Comparison of ENCODE assay signal across 8 cellular contexts in genomic region chr6:108592371-108593337, GRCh38. TPM values are rescaled to one million over a fixed set of nuclear protein-coding genes. Genes with fewer than 3 reads are reported as not detected.
A peak's percentile ranks its signal among the peaks of the same experiment; 100 is the strongest.
DNase-seq lines count a peak whose midpoint lies in the region; ATAC-seq and TF ChIP-seq lines count a peak whose summit lies in the region.

No MANE protein-coding gene starts in this region.

- H3K4me3 Mint-ChIP-seq in activated CD4-positive, alpha-beta T cell treated with anti-CD3 and anti-CD28 coated beads, Interleukin-2, amount 10 ng/mL, durations not matched to agents 7 days and 5 days, result no peak overlapping the region
- H3K4me3 Mint-ChIP-seq in endothelial cell (ENCODE audit: unreplicated experiment), result no peak overlapping the region

- no peak overlapping the region for H3K27ac Mint-ChIP-seq in activated CD4-positive, alpha-beta T cell treated with anti-CD3 and anti-CD28 coated beads, Interleukin-2, amount 10 ng/mL, durations not matched to agents 7 days and 5 days
- H3K27ac Mint-ChIP-seq in endothelial cell (ENCODE audit: unreplicated experiment), result no peak overlapping the region

- no peak overlapping the region for H3K9ac ChIP-seq in rectal smooth muscle tissue (ENCODE audit: low read length)

- peak; percentile 76 for ATAC-seq in GM21390 (IDR thresholded peaks at IDR 0.05; ENCODE audit: unreplicated experiment)

- no peaks in the 10 kb centered on the region for H3K9me3 ChIP-seq in esophagus squamous epithelium

- H3K4me1 Mint-ChIP-seq in activated CD4-positive, alpha-beta T cell treated with anti-CD3 and anti-CD28 coated beads, Interleukin-2, amount 10 ng/mL, durations not matched to agents 7 days and 5 days, result peaks cover 30% of the 10 kb centered on the region
- peaks cover 63% of the 10 kb centered on the region for H3K4me1 Mint-ChIP-seq in endothelial cell (ENCODE audit: unreplicated experiment)

- no peaks in the 10 kb centered on the region for H3K27me3 ChIP-seq in esophagus squamous epithelium
- H3K27me3 ChIP-seq in rectal smooth muscle tissue (ENCODE audit: control insufficient read depth, insufficient read depth, low read length), result no peaks in the 10 kb centered on the region

- H3K27ac ChIP-seq in esophagus squamous epithelium (peak overlapping the region; percentile 73 to 92 (median 92)), rectal smooth muscle tissue (ENCODE audit: low read depth, low read length) (peak overlapping the region; percentile 97)

- in situ Hi-C loops in KBM-7 (cut with MboI; ENCODE audit: low pct_unique_long_range_greater_than_20kb, low sequenced_read_pairs), result no loop called here

- peak overlapping the region in 1 of 4 donors; percentile 42 for H3K4me3 ChIP-seq in esophagus squamous epithelium
- H3K4me3 ChIP-seq in rectal smooth muscle tissue (ENCODE audit: low read length), result no peak overlapping the region

- WGBS in esophagus squamous epithelium, 2 donors, result 31 to 47% methylated on average over 10 of the region's 10 CpGs

- peaks cover 4% of the 10 kb centered on the region for H3K36me3 Mint-ChIP-seq in activated CD4-positive, alpha-beta T cell treated with anti-CD3 and anti-CD28 coated beads, Interleukin-2, amount 10 ng/mL, durations not matched to agents 7 days and 5 days (ENCODE audit: low read depth)
- H3K36me3 Mint-ChIP-seq in endothelial cell (ENCODE audit: low read depth, unreplicated experiment), result no peaks in the 10 kb centered on the region

- H3K9me3 Mint-ChIP-seq in activated CD4-positive, alpha-beta T cell treated with anti-CD3 and anti-CD28 coated beads, Interleukin-2, amount 10 ng/mL, durations not matched to agents 7 days and 5 days, result no peaks in the 10 kb centered on the region
- no peaks in the 10 kb centered on the region for H3K9me3 Mint-ChIP-seq in endothelial cell (ENCODE audit: unreplicated experiment)

- peaks cover 73 to 100% (median 95%) of the 10 kb centered on the region in 3 donors for H3K4me1 ChIP-seq in esophagus squamous epithelium
- peaks cover 81% of the 10 kb centered on the region for H3K4me1 ChIP-seq in rectal smooth muscle tissue (ENCODE audit: control insufficient read depth, insufficient read depth, low read length)

- no peak for TF ChIP-seq CTCF in esophagus squamous epithelium (IDR thresholded peaks at IDR 0.05)
- TF ChIP-seq CTCF in endothelial cell (IDR thresholded peaks at IDR 0.05; ENCODE audit: unreplicated experiment), result no peak

- no peaks in the 10 kb centered on the region for H3K27me3 Mint-ChIP-seq in activated CD4-positive, alpha-beta T cell treated with anti-CD3 and anti-CD28 coated beads, Interleukin-2, amount 10 ng/mL, durations not matched to agents 7 days and 5 days
- H3K27me3 Mint-ChIP-seq in endothelial cell (ENCODE audit: unreplicated experiment), result peaks cover 1% of the 10 kb centered on the region

- TF ChIP-seq POLR2A in esophagus squamous epithelium (IDR thresholded peaks at IDR 0.05), result no peak

- CTCF ChIA-PET in activated CD4-positive, alpha-beta T cell treated with anti-CD3 and anti-CD28 coated beads, Interleukin-2, amount 10 ng/mL, durations not matched to agents 7 days and 5 days (lab: Charles Lee), result interaction anchor here (0.6 to 1.1 kb wide), 5 partner anchors 19 to 785 kb away, joined by 3 to 7 read pairs (median 3); no protein-coding TSS in a partner anchor

- POLR2A ChIA-PET in activated CD4-positive, alpha-beta T cell treated with anti-CD3 and anti-CD28 coated beads, Interleukin-2, amount 10 ng/mL, durations not matched to agents 7 days and 5 days (lab: Charles Lee), result no interaction called here

- intact Hi-C loops in esophagus squamous epithelium (cut with DNase I), result no loop called here

- DNase-seq in EH (ENCODE audit: low read depth) (peak; percentile 90), KBM-7 (peak; percentile 83), esophagus squamous epithelium (lab: John Stamatoyannopoulos, UW) (peak; percentile 12), endothelial cell (ENCODE audit: low spot score) (no peak)
- peak; percentile 67 for DNase-seq in activated CD4-positive, alpha-beta T cell treated with anti-CD3 and anti-CD28 coated beads, Interleukin-2, amount 10 ng/mL, durations not matched to agents 7 days and 5 days
- no peak for DNase-seq in activated CD4-positive, CD25-positive, alpha-beta regulatory T cell treated with anti-CD3 and anti-CD28 coated beads, Interleukin-2, amount 50 U/mL, for 72 hours

- H3K36me3 ChIP-seq in esophagus squamous epithelium (no peaks in the 10 kb centered on the region), rectal smooth muscle tissue (ENCODE audit: control insufficient read depth, insufficient read depth, low read length) (no peaks in the 10 kb centered on the region)

RNA-seq across cellular contexts. Expression of gene FOXO3, which starts 31.9 kb away (rescaled TPM):
- 10 to 100 TPM; 11.2 to 12.8 TPM for total RNA-seq in activated CD4-positive, alpha-beta T cell treated with anti-CD3 and anti-CD28 coated beads, Interleukin-2, amount 10 ng/mL, durations not matched to agents 7 days and 5 days
- total RNA-seq in esophagus squamous epithelium (10 to 100 TPM; 30.3 to 80.7 (median 34.3) TPM), endothelial cell (ENCODE audit: unreplicated experiment) (34.6 TPM)

Comparison
In these comparisons a context has a peak if more than half of its experiments do, and no peak if none do; other contexts are left out.
1. DNase-seq: peak in EH (single experiment), KBM-7 (single experiment), activated CD4-positive, alpha-beta T cell treated with anti-CD3 and anti-CD28 coated beads, Interleukin-2, amount 10 ng/mL, durations not matched to agents 7 days and 5 days (single experiment) and esophagus squamous epithelium (single experiment); none in endothelial cell (single experiment) and activated CD4-positive, CD25-positive, alpha-beta regulatory T cell treated with anti-CD3 and anti-CD28 coated beads, Interleukin-2, amount 50 U/mL, for 72 hours (single experiment).